In the genomic region with DNA sequence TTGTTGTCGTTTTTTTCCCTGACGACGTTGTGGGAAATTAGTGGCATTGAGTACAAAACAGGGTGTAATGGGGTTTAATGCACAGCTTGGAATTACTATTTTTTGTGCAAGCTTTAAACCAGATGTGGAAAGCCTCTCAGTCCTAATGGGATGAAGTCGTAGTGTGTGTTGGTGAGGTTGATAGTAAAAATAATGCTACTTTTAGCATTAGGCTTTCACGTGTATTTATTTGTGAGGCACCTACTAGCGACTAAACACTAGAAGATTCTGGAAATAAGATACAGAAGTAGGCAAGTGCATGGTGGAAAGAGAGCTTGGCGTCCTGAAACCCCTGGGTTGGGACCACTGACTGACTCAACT, we compare ENCODE assay signal across 1 cellular context.
TF ChIP-seq lines count a peak whose summit lies in the region.

No MANE protein-coding gene starts in this region.

TF ChIP-seq in HEK293, 187 proteins besides CTCF, POLR2A, EP300 and RAD21 (continued from another document):
- TF ChIP-seq, protein P1, sequence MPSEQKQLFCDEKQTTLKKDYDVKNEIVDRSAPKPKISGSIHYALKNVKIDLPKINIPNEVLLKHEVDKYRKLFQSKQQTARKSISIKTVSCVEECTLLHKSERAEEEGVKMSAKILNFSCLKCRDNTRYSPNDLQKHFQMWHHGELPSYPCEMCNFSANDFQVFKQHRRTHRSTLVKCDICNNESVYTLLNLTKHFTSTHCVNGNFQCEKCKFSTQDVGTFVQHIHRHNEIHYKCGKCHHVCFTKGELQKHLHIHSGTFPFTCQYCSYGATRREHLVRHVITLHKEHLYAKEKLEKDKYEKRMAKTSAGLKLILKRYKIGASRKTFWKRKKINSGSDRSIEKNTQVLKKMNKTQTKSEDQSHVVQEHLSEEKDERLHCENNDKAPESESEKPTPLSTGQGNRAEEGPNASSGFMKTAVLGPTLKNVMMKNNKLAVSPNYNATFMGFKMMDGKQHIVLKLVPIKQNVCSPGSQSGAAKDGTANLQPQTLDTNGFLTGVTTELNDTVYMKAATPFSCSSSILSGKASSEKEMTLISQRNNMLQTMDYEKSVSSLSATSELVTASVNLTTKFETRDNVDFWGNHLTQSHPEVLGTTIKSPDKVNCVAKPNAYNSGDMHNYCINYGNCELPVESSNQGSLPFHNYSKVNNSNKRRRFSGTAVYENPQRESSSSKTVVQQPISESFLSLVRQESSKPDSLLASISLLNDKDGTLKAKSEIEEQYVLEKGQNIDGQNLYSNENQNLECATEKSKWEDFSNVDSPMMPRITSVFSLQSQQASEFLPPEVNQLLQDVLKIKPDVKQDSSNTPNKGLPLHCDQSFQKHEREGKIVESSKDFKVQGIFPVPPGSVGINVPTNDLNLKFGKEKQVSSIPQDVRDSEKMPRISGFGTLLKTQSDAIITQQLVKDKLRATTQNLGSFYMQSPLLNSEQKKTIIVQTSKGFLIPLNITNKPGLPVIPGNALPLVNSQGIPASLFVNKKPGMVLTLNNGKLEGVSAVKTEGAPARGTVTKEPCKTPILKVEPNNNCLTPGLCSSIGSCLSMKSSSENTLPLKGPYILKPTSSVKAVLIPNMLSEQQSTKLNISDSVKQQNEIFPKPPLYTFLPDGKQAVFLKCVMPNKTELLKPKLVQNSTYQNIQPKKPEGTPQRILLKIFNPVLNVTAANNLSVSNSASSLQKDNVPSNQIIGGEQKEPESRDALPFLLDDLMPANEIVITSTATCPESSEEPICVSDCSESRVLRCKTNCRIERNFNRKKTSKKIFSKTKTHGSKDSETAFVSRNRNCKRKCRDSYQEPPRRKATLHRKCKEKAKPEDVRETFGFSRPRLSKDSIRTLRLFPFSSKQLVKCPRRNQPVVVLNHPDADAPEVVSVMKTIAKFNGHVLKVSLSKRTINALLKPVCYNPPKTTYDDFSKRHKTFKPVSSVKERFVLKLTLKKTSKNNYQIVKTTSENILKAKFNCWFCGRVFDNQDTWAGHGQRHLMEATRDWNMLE (tag by site-specific recombination; conservative IDR thresholded peaks at IDR 0.05; ENCODE audit: low read depth): no peak
- TF ChIP-seq ZNF623 (tag by site-specific recombination; IDR thresholded peaks at IDR 0.05) (no peak), ZNF768 (tag by site-specific recombination; IDR thresholded peaks at IDR 0.05) (no peak), ZNF174 (tag by site-specific recombination; IDR thresholded peaks at IDR 0.05) (no peak), ZNF302 (tag by site-specific recombination; IDR thresholded peaks at IDR 0.05; ENCODE audit: low read depth) (no peak)
